10 cellular contexts compared by ENCODE assay signal in genomic region chr5:152527358-152528048, GRCh38.
DNase-seq lines count a peak whose midpoint lies in the region; ATAC-seq lines count a peak whose summit lies in the region.
"Had no signal": no experiment of that assay in that cellular context is flagged by ENCODE, and none has a peak within 500 bp of the region (broad histone marks: within the 10 kb centered on the region; RNA-seq: fewer than 3 reads in every experiment).

No MANE protein-coding gene starts in this region.

- peak overlapping the region; percentile 25 for H3K4me3 Mint-ChIP-seq in memory B cell

- peak overlapping the region; percentile 79 for H3K27ac Mint-ChIP-seq in memory B cell

- H3K27me3 Mint-ChIP-seq in memory B cell = no peaks in the 10 kb centered on the region

- H3K36me3 Mint-ChIP-seq in memory B cell = no peaks in the 10 kb centered on the region

- H3K9me3 Mint-ChIP-seq in memory B cell = no peaks in the 10 kb centered on the region

- H3K4me1 Mint-ChIP-seq in memory B cell = peaks cover 12% of the 10 kb centered on the region

- ATAC-seq in GM21528 (IDR thresholded peaks at IDR 0.05; ENCODE audit: low FRiP score, unreplicated experiment) = peak; percentile 68
- ATAC-seq in HG03439 (IDR thresholded peaks at IDR 0.05; ENCODE audit: unreplicated experiment) = peak; percentile 48
- peak; percentile 46 for ATAC-seq in memory B cell (ENCODE audit: low read depth)

- DNase-seq in NOMO-1 treated with DMSO at 0.1 percent for 48 hours (lab: John Stamatoyannopoulos, UW; ENCODE audit: unreplicated experiment) = peak; percentile 27
- DNase-seq in NOMO-1 treated with dmso at 0.1 percent for 144 hours (lab: John Stamatoyannopoulos, UW; ENCODE audit: unreplicated experiment) = no peak
- DNase-seq in memory B cell (ENCODE audit: low spot score in 2 of 2) = no peak
- no peak for DNase-seq in activated CD4-positive, CD25-positive, alpha-beta regulatory T cell treated with anti-CD3 and anti-CD28 coated beads, Interleukin-2, amount 50 U/mL, for 72 hours
- DNase-seq in RPMI8226 = no peak
- no peak for DNase-seq in SW480 (ENCODE audit: low spot score)
- DNase-seq: 8988T; activated CD8-positive, alpha-beta memory T cell treated with anti-CD3 and anti-CD28 coated beads for 24 hours had no signal
